8 cellular contexts compared by ENCODE assay signal in genomic region chr15:66386204-66387123, GRCh38. TPM values are rescaled to one million over a fixed set of nuclear protein-coding genes. Genes with fewer than 3 reads are reported as not detected.
A peak's percentile ranks its signal among the peaks of the same experiment; 100 is the strongest.
DNase-seq lines count a peak whose midpoint lies in the region; ATAC-seq and TF ChIP-seq lines count a peak whose summit lies in the region.

MAP2K1 (plus strand) TSS chr15:66386912; CDS start chr15:66387348, 436 bp downstream.

- peak within 1 kb of the TSS; percentile 94 for H3K4me3 ChIP-seq in HUES48 (ENCODE audit: low read depth, low read length)
- peak within 1 kb of the TSS; percentile 81 for H3K4me3 ChIP-seq in NT2/D1 (ENCODE audit: insufficient read length, low read depth)

- H3K4me1 Mint-ChIP-seq in mesothelial cell of epicardium, result peaks cover 23% of the 10 kb centered on the region

- peak within 1 kb of the TSS; percentile 100 for H3K27ac Mint-ChIP-seq in mesothelial cell of epicardium

- in situ Hi-C loops in endometrial microvascular endothelial cells (cut with HindIII; ENCODE audit: inconsistent ontology term, low pct_unique_long_range_greater_than_20kb, low sequenced_read_pairs), result no loop called here

- H3K9me3 ChIP-seq in HUES48 (ENCODE audit: control insufficient read depth, insufficient read depth, low read length) (no peaks in the 10 kb centered on the region), NT2/D1 (ENCODE audit: insufficient read depth, low read length) (no peaks in the 10 kb centered on the region)

- ATAC-seq in GM21390 (IDR thresholded peaks at IDR 0.05; ENCODE audit: unreplicated experiment), result peak; percentile 72

- H3K4me1 ChIP-seq in HUES48 (ENCODE audit: control insufficient read depth, insufficient read depth, low read length) (peaks cover 11% of the 10 kb centered on the region; the same call in 1 of the 2 replicates), NT2/D1 (ENCODE audit: insufficient read depth, insufficient read length) (no peaks in the 10 kb centered on the region)

- no peaks in the 10 kb centered on the region for H3K9me3 Mint-ChIP-seq in mesothelial cell of epicardium

- H3K9ac ChIP-seq in HUES48 (ENCODE audit: low read depth, low read length), result peak within 1 kb of the TSS; percentile 64
- peak within 1 kb of the TSS; percentile 92 for H3K9ac ChIP-seq in NT2/D1 (ENCODE audit: insufficient read length, low read depth)

- H3K27me3 Mint-ChIP-seq in mesothelial cell of epicardium (ENCODE audit: low read depth), result no peaks in the 10 kb centered on the region

- H3K27ac ChIP-seq in HUES48 (ENCODE audit: low read depth, low read length), result peak within 1 kb of the TSS; percentile 83

- H3K4me3 Mint-ChIP-seq in mesothelial cell of epicardium, result peak within 1 kb of the TSS; percentile 100

- H3K27me3 ChIP-seq in HUES48 (ENCODE audit: control insufficient read depth, insufficient read depth, low read length) (no peaks in the 10 kb centered on the region), NT2/D1 (ENCODE audit: insufficient read depth, insufficient read length) (no peaks in the 10 kb centered on the region)

- H3K36me3 Mint-ChIP-seq in mesothelial cell of epicardium, result peaks cover 5% of the 10 kb centered on the region

- TF ChIP-seq CTCF in mesothelial cell of epicardium (IDR thresholded peaks at IDR 0.05; ENCODE audit: unreplicated experiment), result no peak

- DNase-seq in D341Med (ENCODE audit: low spot score) (peak; percentile 97), NT2/D1 (ENCODE audit: low read depth, low spot score) (peak; percentile 92), mesothelial cell of epicardium (ENCODE audit: low spot score in 2 of 2, unreplicated experiment in 2 of 2) (peak; percentile 98 to 99)
- DNase-seq in activated CD8-positive, alpha-beta memory T cell treated with anti-CD3 and anti-CD28 coated beads, Interleukin-2, amount 50 U/mL, for 24 hours (ENCODE audit: extremely low read depth), result peak; percentile 96
- DNase-seq in stimulated activated CD8-positive, alpha-beta memory T cell treated with anti-CD3 and anti-CD28 coated beads, Interleukin-15, amount 100 ng/mL, for 48 hours (ENCODE audit: low read depth in 2 of 2), result peak; percentile 98

- H3K36me3 ChIP-seq in HUES48 (ENCODE audit: control insufficient read depth, insufficient read depth, low read length), result peaks cover 8% of the 10 kb centered on the region
- H3K36me3 ChIP-seq in NT2/D1 (ENCODE audit: insufficient read depth, insufficient read length, low read length), result peaks cover 19% of the 10 kb centered on the region

RNA-seq across cellular contexts. Expression of gene MAP2K1, which starts in this region (rescaled TPM):
- total RNA-seq in endometrial microvascular endothelial cells (ENCODE audit: inconsistent ontology term) (51.8 TPM), mesothelial cell of epicardium (24.7 to 27.6 TPM (median 26.7 TPM) in 3 replicates)

Comparison
In these comparisons a context has a peak if more than half of its experiments do, and no peak if none do; other contexts are left out.
1. Peak in every context shown above with its lines: DNase-seq, ATAC-seq, H3K4me3 ChIP-seq and H3K27ac ChIP-seq.